Comparison of ENCODE assay signal across 23 cellular contexts in genomic region chr2:46202987-46203386, GRCh38.
DNase-seq lines count a peak whose midpoint lies in the region; ATAC-seq, FAIRE-seq and TF ChIP-seq lines count a peak whose summit lies in the region.
"Had no signal": no experiment of that assay in that cellular context is flagged by ENCODE, and none has a peak within 500 bp of the region (broad histone marks: within the 10 kb centered on the region; RNA-seq: fewer than 3 reads in every experiment).

No MANE protein-coding gene starts in this region.

- no peak for FAIRE-seq in HepG2 (lab: Jason Lieb, UNC)
- FAIRE-seq: A204.1, D721Med, GM18507, H54 had no signal

- H3K9me3 Mint-ChIP-seq in activated naive CD8-positive, alpha-beta T cell treated with anti-CD3 and anti-CD28 coated beads, Interleukin-2, amount 10 ng/mL, durations not matched to agents 7 days and 5 days = peaks cover 10% of the 10 kb centered on the region
- peaks cover 4% of the 10 kb centered on the region for H3K9me3 Mint-ChIP-seq in activated naive CD8-positive, alpha-beta T cell treated with anti-CD3 and anti-CD28 coated beads for 36 hours
- H3K9me3 Mint-ChIP-seq in activated T-helper 1 cell treated with anti-CD3 and anti-CD28 coated beads, Interleukin-12 subunit alpha, Interleukin-12 subunit beta, Interleukin-2, Interleukin-4 antibody, amounts not matched to agents 30 ng/mL and 10 ng/mL and 1 ng/mL, durations not matched to agents 14 hours and 24 hours and 36 hours = peaks cover 11% of the 10 kb centered on the region
- no peaks in the 10 kb centered on the region for H3K9me3 Mint-ChIP-seq in stimulated activated effector memory CD8-positive, alpha-beta T cell treated with anti-CD3 and anti-CD28 coated beads, Interleukin-12 subunit alpha, Interleukin-12 subunit beta, amount 100 ng/mL, for 72 hours
- peaks cover 9% of the 10 kb centered on the region for H3K9me3 Mint-ChIP-seq in activated CD4-positive, alpha-beta memory T cell treated with anti-CD3 and anti-CD28 coated beads, Interleukin-2, amount 10 ng/mL, durations not matched to agents 7 days and 5 days
- H3K9me3 Mint-ChIP-seq: CD4-positive, alpha-beta T cell had no signal

- H3K9ac ChIP-seq in HepG2 (ENCODE audit: insufficient read depth, low read depth, low read length) = no peak overlapping the region
- H3K9ac ChIP-seq: BLaER1 treated with 17β-estradiol and CSF1 and Interleukin-3, amounts not matched to agents 10 nM and 100 nM had no signal

- no peak overlapping the region for H3K4me2 ChIP-seq in HepG2 (ENCODE audit: low read depth, low read length)
- H3K4me2 ChIP-seq: BLaER1 treated with 17β-estradiol and CSF1 and Interleukin-3, amounts not matched to agents 10 nM and 100 nM; PC-9 had no signal

- H3K4me1 ChIP-seq in HepG2 (ENCODE audit: insufficient read depth, low read length) = peaks cover 11% of the 10 kb centered on the region
- H3K4me1 ChIP-seq: SJCRH30 had no signal

- peaks cover 0 to 42% of the 10 kb centered on the region in 2 experiments; a peak in 3 of 5 replicates for H3K27me3 ChIP-seq in HepG2 (ENCODE audit: control insufficient read depth in 1 of 2, insufficient read depth in 2 of 2, low read length in 2 of 2)
- H3K27me3 ChIP-seq: BLaER1 treated with 17β-estradiol and CSF1 and Interleukin-3, amounts not matched to agents 10 nM and 100 nM; SJCRH30 had no signal

- peaks cover 18% of the 10 kb centered on the region for H3K36me3 Mint-ChIP-seq in activated naive CD8-positive, alpha-beta T cell treated with anti-CD3 and anti-CD28 coated beads, Interleukin-2, amount 10 ng/mL, durations not matched to agents 7 days and 5 days
- H3K36me3 Mint-ChIP-seq in activated naive CD8-positive, alpha-beta T cell treated with anti-CD3 and anti-CD28 coated beads for 36 hours = no peaks in the 10 kb centered on the region
- peaks cover 11% of the 10 kb centered on the region for H3K36me3 Mint-ChIP-seq in activated T-helper 1 cell treated with anti-CD3 and anti-CD28 coated beads, Interleukin-12 subunit alpha, Interleukin-12 subunit beta, Interleukin-2, Interleukin-4 antibody, amounts not matched to agents 30 ng/mL and 10 ng/mL and 1 ng/mL, durations not matched to agents 14 hours and 24 hours and 36 hours (ENCODE audit: low read depth)
- no peaks in the 10 kb centered on the region for H3K36me3 Mint-ChIP-seq in stimulated activated effector memory CD8-positive, alpha-beta T cell treated with anti-CD3 and anti-CD28 coated beads, Interleukin-12 subunit alpha, Interleukin-12 subunit beta, amount 100 ng/mL, for 72 hours
- H3K36me3 Mint-ChIP-seq in activated CD4-positive, alpha-beta memory T cell treated with anti-CD3 and anti-CD28 coated beads, Interleukin-2, amount 10 ng/mL, durations not matched to agents 7 days and 5 days (ENCODE audit: low read depth) = peaks cover 12% of the 10 kb centered on the region

- TF ChIP-seq CTCF in HepG2 (CRISPR knock-in tag; IDR thresholded peaks at IDR 0.05) = no peak

- H3K27ac ChIP-seq in KOPT-K1 (ENCODE audit: low read depth, low read length, poor library complexity, severe bottlenecking) (peak overlapping the region; percentile 43), HepG2 (ENCODE audit: extremely low read length, insufficient read depth, low read length) (no peak overlapping the region)
- H3K27ac ChIP-seq: BLaER1 treated with 17β-estradiol and CSF1 and Interleukin-3, amounts not matched to agents 10 nM and 100 nM; PC-9; SJCRH30 had no signal

- peak; percentile 68 for ATAC-seq in activated naive CD8-positive, alpha-beta T cell treated with anti-CD3 and anti-CD28 coated beads, Interleukin-2, amount 10 ng/mL, durations not matched to agents 7 days and 5 days (ENCODE audit: low read depth)
- ATAC-seq in stimulated activated effector memory CD8-positive, alpha-beta T cell treated with anti-CD3 and anti-CD28 coated beads, Interleukin-12 subunit alpha, Interleukin-12 subunit beta, amount 100 ng/mL, for 72 hours = peak; percentile 60
- ATAC-seq in HepG2 = no peak
- ATAC-seq: Right ventricle myocardium inferior had no signal

- POLR2A ChIA-PET in activated naive CD8-positive, alpha-beta T cell treated with anti-CD3 and anti-CD28 coated beads, Interleukin-2, amount 10 ng/mL, durations not matched to agents 7 days and 5 days (lab: Charles Lee) = interaction anchor here (0.8 kb wide), 1 partner anchor 37 kb away, joined by 3 read pairs; no protein-coding TSS in a partner anchor
- POLR2A ChIA-PET in activated CD4-positive, alpha-beta memory T cell treated with anti-CD3 and anti-CD28 coated beads, Interleukin-2, amount 10 ng/mL, durations not matched to agents 7 days and 5 days (lab: Charles Lee) = no interaction called here
- POLR2A ChIA-PET in HepG2 (lab: Yijun Ruan, JAX) = no interaction called here

- no peak overlapping the region for H3K4me3 ChIP-seq in HepG2 (replicated peaks in 1 of 3; ENCODE audit: insufficient read depth in 1 of 3, low read depth in 2 of 3, low read length in 3 of 3)
- H3K4me3 ChIP-seq: BLaER1 treated with 17β-estradiol and CSF1 and Interleukin-3, amounts not matched to agents 10 nM and 100 nM; PC-9; SJCRH30 had no signal

- TF ChIP-seq POLR2A in HepG2 (IDR thresholded peaks at IDR 0.05; ENCODE audit: insufficient read depth in 1 of 2, low read depth in 2 of 2, low read length in 2 of 2) = no peak

- peak overlapping the region; percentile 52 for H3K4me3 Mint-ChIP-seq in activated naive CD8-positive, alpha-beta T cell treated with anti-CD3 and anti-CD28 coated beads, Interleukin-2, amount 10 ng/mL, durations not matched to agents 7 days and 5 days
- no peak overlapping the region for H3K4me3 Mint-ChIP-seq in activated naive CD8-positive, alpha-beta T cell treated with anti-CD3 and anti-CD28 coated beads for 36 hours
- H3K4me3 Mint-ChIP-seq in activated T-helper 1 cell treated with anti-CD3 and anti-CD28 coated beads, Interleukin-12 subunit alpha, Interleukin-12 subunit beta, Interleukin-2, Interleukin-4 antibody, amounts not matched to agents 30 ng/mL and 10 ng/mL and 1 ng/mL, durations not matched to agents 14 hours and 24 hours and 36 hours = no peak overlapping the region
- H3K4me3 Mint-ChIP-seq in stimulated activated effector memory CD8-positive, alpha-beta T cell treated with anti-CD3 and anti-CD28 coated beads, Interleukin-12 subunit alpha, Interleukin-12 subunit beta, amount 100 ng/mL, for 72 hours = no peak overlapping the region
- H3K4me3 Mint-ChIP-seq in activated CD4-positive, alpha-beta memory T cell treated with anti-CD3 and anti-CD28 coated beads, Interleukin-2, amount 10 ng/mL, durations not matched to agents 7 days and 5 days = no peak overlapping the region
- H3K4me3 Mint-ChIP-seq: CD4-positive, alpha-beta T cell had no signal

- H3K4me1 Mint-ChIP-seq in activated naive CD8-positive, alpha-beta T cell treated with anti-CD3 and anti-CD28 coated beads, Interleukin-2, amount 10 ng/mL, durations not matched to agents 7 days and 5 days = peaks cover 38% of the 10 kb centered on the region
- peaks cover 16% of the 10 kb centered on the region for H3K4me1 Mint-ChIP-seq in activated naive CD8-positive, alpha-beta T cell treated with anti-CD3 and anti-CD28 coated beads for 36 hours
- H3K4me1 Mint-ChIP-seq in activated T-helper 1 cell treated with anti-CD3 and anti-CD28 coated beads, Interleukin-12 subunit alpha, Interleukin-12 subunit beta, Interleukin-2, Interleukin-4 antibody, amounts not matched to agents 30 ng/mL and 10 ng/mL and 1 ng/mL, durations not matched to agents 14 hours and 24 hours and 36 hours (ENCODE audit: low read depth) = peaks cover 44% of the 10 kb centered on the region
- H3K4me1 Mint-ChIP-seq in stimulated activated effector memory CD8-positive, alpha-beta T cell treated with anti-CD3 and anti-CD28 coated beads, Interleukin-12 subunit alpha, Interleukin-12 subunit beta, amount 100 ng/mL, for 72 hours = peaks cover 35% of the 10 kb centered on the region
- peaks cover 37% of the 10 kb centered on the region for H3K4me1 Mint-ChIP-seq in activated CD4-positive, alpha-beta memory T cell treated with anti-CD3 and anti-CD28 coated beads, Interleukin-2, amount 10 ng/mL, durations not matched to agents 7 days and 5 days

- in situ Hi-C loops in HepG2 (cut with HindIII; ENCODE audit: extremely low pct_ligation_motif_present, low pct_unique_long_range_greater_than_20kb) = no loop called here

- no peaks in the 10 kb centered on the region for H3K36me3 ChIP-seq in KOPT-K1 (ENCODE audit: insufficient read depth, low read length)
- H3K36me3 ChIP-seq in HepG2 (replicated peaks in 1 of 2; ENCODE audit: control insufficient read depth in 1 of 2, insufficient read depth in 2 of 2, low read length in 2 of 2) = no peaks in the 10 kb centered on the region
- H3K36me3 ChIP-seq: BLaER1 treated with 17β-estradiol and CSF1 and Interleukin-3, amounts not matched to agents 10 nM and 100 nM; SJCRH30 had no signal

- no peaks in the 10 kb centered on the region for H3K79me2 ChIP-seq in HepG2 (ENCODE audit: insufficient read depth, low read length)

- H3K27me3 Mint-ChIP-seq in activated naive CD8-positive, alpha-beta T cell treated with anti-CD3 and anti-CD28 coated beads, Interleukin-2, amount 10 ng/mL, durations not matched to agents 7 days and 5 days = peaks cover 13% of the 10 kb centered on the region
- no peaks in the 10 kb centered on the region for H3K27me3 Mint-ChIP-seq in activated naive CD8-positive, alpha-beta T cell treated with anti-CD3 and anti-CD28 coated beads for 36 hours
- H3K27me3 Mint-ChIP-seq in activated T-helper 1 cell treated with anti-CD3 and anti-CD28 coated beads, Interleukin-12 subunit alpha, Interleukin-12 subunit beta, Interleukin-2, Interleukin-4 antibody, amounts not matched to agents 30 ng/mL and 10 ng/mL and 1 ng/mL, durations not matched to agents 14 hours and 24 hours and 36 hours (ENCODE audit: insufficient read depth) = peaks cover 4% of the 10 kb centered on the region
- peaks cover 9% of the 10 kb centered on the region for H3K27me3 Mint-ChIP-seq in activated CD4-positive, alpha-beta memory T cell treated with anti-CD3 and anti-CD28 coated beads, Interleukin-2, amount 10 ng/mL, durations not matched to agents 7 days and 5 days
- H3K27me3 Mint-ChIP-seq: CD4-positive, alpha-beta T cell had no signal

- BruUV-seq in HepG2 (replicated peaks; lab: Mats Ljungman, UMichigan) = no TSS peak

- intact Hi-C loops in activated T-helper 1 cell treated with anti-CD3 and anti-CD28 coated beads, Interleukin-12 subunit alpha, Interleukin-12 subunit beta, Interleukin-2, Interleukin-4 antibody, amounts not matched to agents 30 ng/mL and 10 ng/mL and 1 ng/mL, durations not matched to agents 14 hours and 24 hours and 36 hours (cut with micrococcal nuclease) = no loop called here
- intact Hi-C loops in HepG2 (cut with micrococcal nuclease; ENCODE audit: unreplicated experiment) = no loop called here

- no peak for TF ChIP-seq EP300 in HepG2 (IDR thresholded peaks at IDR 0.05; ENCODE audit: low read depth in 2 of 2, low read length in 2 of 2)
- no peak for TF ChIP-seq EP300 in HepG2 (CRISPR knock-in tag; IDR thresholded peaks at IDR 0.05; ENCODE audit: borderline replicate concordance)

- DNase-seq in activated naive CD8-positive, alpha-beta T cell treated with anti-CD3 and anti-CD28 coated beads, Interleukin-2, amount 10 ng/mL, durations not matched to agents 7 days and 5 days = no peak
- no peak for DNase-seq in activated naive CD8-positive, alpha-beta T cell treated with anti-CD3 and anti-CD28 coated beads for 36 hours
- no peak for DNase-seq in activated T-helper 1 cell treated with anti-CD3 and anti-CD28 coated beads, Interleukin-12 subunit alpha, Interleukin-12 subunit beta, Interleukin-2, Interleukin-4 antibody, amounts not matched to agents 30 ng/mL and 10 ng/mL and 1 ng/mL, durations not matched to agents 14 hours and 24 hours and 36 hours (ENCODE audit: low spot score)
- DNase-seq in stimulated activated effector memory CD8-positive, alpha-beta T cell treated with anti-CD3 and anti-CD28 coated beads, Interleukin-12 subunit alpha, Interleukin-12 subunit beta, amount 100 ng/mL, for 72 hours (ENCODE audit: low spot score in 2 of 2) = peak in 1 of 2 donors; percentile 46
- DNase-seq in activated CD4-positive, alpha-beta memory T cell treated with anti-CD3 and anti-CD28 coated beads, Interleukin-2, amount 10 ng/mL, durations not matched to agents 7 days and 5 days = no peak
- no peak for DNase-seq in HepG2 (ENCODE audit: low spot score)
- DNase-seq: AML-193; CD4-positive, alpha-beta T cell; MV-4-11; NCI-H1105 treated with DMSO at 0.1 percent for 48 hours; NCI-H2029 treated with DMSO at 0.1 percent for 48 hours; NCI-H446 treated with DMSO at 0.1 percent for 48 hours; NCI-H526; NCI-H82; SJCRH30 had no signal

- no peak overlapping the region for H2AFZ ChIP-seq in HepG2 (ENCODE audit: low read length)
- H2AFZ ChIP-seq: PC-9 had no signal

- 40% methylated on average over 5 of the region's 5 CpGs for WGBS in HepG2 (ENCODE audit: low lambda C conversion rate)

- no peaks in the 10 kb centered on the region for H4K20me1 ChIP-seq in HepG2 (ENCODE audit: insufficient read depth, low read length)
- H4K20me1 ChIP-seq: BLaER1 treated with 17β-estradiol and CSF1 and Interleukin-3, amounts not matched to agents 10 nM and 100 nM had no signal

- CTCF ChIA-PET in activated CD4-positive, alpha-beta memory T cell treated with anti-CD3 and anti-CD28 coated beads, Interleukin-2, amount 10 ng/mL, durations not matched to agents 7 days and 5 days (lab: Charles Lee) = interaction anchor here (0.7 kb wide), 1 partner anchor 210 kb away, joined by 5 read pairs; no protein-coding TSS in a partner anchor
- CTCF ChIA-PET in HepG2 (lab: Yijun Ruan, JAX; ENCODE audit: low intra/inter-chr PET ratio, low total read pairs) = no interaction called here

- no peak for TF ChIP-seq RAD21 in HepG2 (CRISPR knock-in tag; IDR thresholded peaks at IDR 0.05)

- peak overlapping the region; percentile 71 for H3K27ac Mint-ChIP-seq in activated naive CD8-positive, alpha-beta T cell treated with anti-CD3 and anti-CD28 coated beads, Interleukin-2, amount 10 ng/mL, durations not matched to agents 7 days and 5 days
- H3K27ac Mint-ChIP-seq in activated naive CD8-positive, alpha-beta T cell treated with anti-CD3 and anti-CD28 coated beads for 36 hours = no peak overlapping the region
- peak overlapping the region; percentile 3 for H3K27ac Mint-ChIP-seq in activated T-helper 1 cell treated with anti-CD3 and anti-CD28 coated beads, Interleukin-12 subunit alpha, Interleukin-12 subunit beta, Interleukin-2, Interleukin-4 antibody, amounts not matched to agents 30 ng/mL and 10 ng/mL and 1 ng/mL, durations not matched to agents 14 hours and 24 hours and 36 hours
- H3K27ac Mint-ChIP-seq in stimulated activated effector memory CD8-positive, alpha-beta T cell treated with anti-CD3 and anti-CD28 coated beads, Interleukin-12 subunit alpha, Interleukin-12 subunit beta, amount 100 ng/mL, for 72 hours = peak overlapping the region; percentile 15
- H3K27ac Mint-ChIP-seq in activated CD4-positive, alpha-beta memory T cell treated with anti-CD3 and anti-CD28 coated beads, Interleukin-2, amount 10 ng/mL, durations not matched to agents 7 days and 5 days = no peak overlapping the region
- H3K27ac Mint-ChIP-seq: CD4-positive, alpha-beta T cell had no signal

- H3K9me3 ChIP-seq in KOPT-K1 (ENCODE audit: insufficient read depth, low read length, poor library complexity, severe bottlenecking) = peaks cover 11% of the 10 kb centered on the region
- H3K9me3 ChIP-seq in HepG2 (ENCODE audit: low read length) = no peaks in the 10 kb centered on the region

Comparison
In these comparisons a context has a peak if more than half of its experiments do, and no peak if none do; other contexts are left out.
1. H3K27ac Mint-ChIP-seq: peak in activated naive CD8-positive, alpha-beta T cell treated with anti-CD3 and anti-CD28 coated beads, Interleukin-2, amount 10 ng/mL, durations not matched to agents 7 days and 5 days (single experiment), activated T-helper 1 cell treated with anti-CD3 and anti-CD28 coated beads, Interleukin-12 subunit alpha, Interleukin-12 subunit beta, Interleukin-2, Interleukin-4 antibody, amounts not matched to agents 30 ng/mL and 10 ng/mL and 1 ng/mL, durations not matched to agents 14 hours and 24 hours and 36 hours (single experiment) and stimulated activated effector memory CD8-positive, alpha-beta T cell treated with anti-CD3 and anti-CD28 coated beads, Interleukin-12 subunit alpha, Interleukin-12 subunit beta, amount 100 ng/mL, for 72 hours (single experiment); none in activated naive CD8-positive, alpha-beta T cell treated with anti-CD3 and anti-CD28 coated beads for 36 hours (single experiment) and activated CD4-positive, alpha-beta memory T cell treated with anti-CD3 and anti-CD28 coated beads, Interleukin-2, amount 10 ng/mL, durations not matched to agents 7 days and 5 days (single experiment).